Comparison of ENCODE assay signal across 19 cellular contexts in the genomic region with DNA sequence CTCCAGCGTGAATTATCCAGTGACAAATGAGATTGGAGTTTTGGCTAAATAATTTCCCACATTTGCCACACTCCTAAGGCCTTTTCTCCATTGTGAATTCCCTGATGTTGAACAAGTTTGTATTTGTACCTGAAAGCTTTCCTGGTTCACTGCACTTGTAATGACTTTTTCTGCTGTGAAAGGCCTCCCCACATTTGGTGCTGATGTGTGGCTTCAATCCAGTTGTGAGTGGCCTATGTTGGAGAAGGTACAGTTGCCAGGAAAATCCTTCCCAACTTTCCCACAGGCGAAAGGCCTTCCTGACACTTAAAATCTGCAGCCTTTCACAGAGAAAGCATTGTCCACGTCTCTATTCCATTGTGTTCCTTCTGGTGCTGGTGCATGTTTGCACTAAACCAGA. TPM values are rescaled to one million over a fixed set of nuclear protein-coding genes. Genes with fewer than 3 reads are reported as not detected.
DNase-seq lines count a peak whose midpoint lies in the region; ATAC-seq, FAIRE-seq and TF ChIP-seq lines count a peak whose summit lies in the region.
"Had no signal": no experiment of that assay in that cellular context is flagged by ENCODE, and none has a peak within 500 bp of the region (broad histone marks: within the 10 kb centered on the region; RNA-seq: fewer than 3 reads in every experiment).

No MANE protein-coding gene starts in this region.

- BruUV-seq in PC-3 (replicated peaks; lab: Mats Ljungman, UMichigan): no TSS peak
- BruUV-seq in mammary epithelial cell (replicated peaks; lab: Mats Ljungman, UMichigan): no TSS peak

- H4K20me1 ChIP-seq in PC-3 (ENCODE audit: low read length) (no peaks in the 10 kb centered on the region), mammary epithelial cell (ENCODE audit: insufficient read depth, low read length) (no peaks in the 10 kb centered on the region), keratinocyte (ENCODE audit: control insufficient read depth, extremely low read depth, insufficient read depth, low read length) (no peaks in the 10 kb centered on the region), GM23248 (ENCODE audit: insufficient read depth) (no peaks in the 10 kb centered on the region)

- in situ Hi-C loops in mammary epithelial cell (cut with MboI; ENCODE audit: low sequenced_read_pairs in 2 of 2): no loop called here
- in situ Hi-C loops in GM23248 (cut with MboI): no loop called here

- no peaks in the 10 kb centered on the region for H3K9me3 ChIP-seq in PC-3 (ENCODE audit: low read length)
- H3K9me3 ChIP-seq in mammary epithelial cell (replicated peaks; ENCODE audit: insufficient read depth, low read length): no peaks in the 10 kb centered on the region
- H3K9me3 ChIP-seq in keratinocyte (ENCODE audit: control insufficient read depth, low read depth, low read length): no peaks in the 10 kb centered on the region
- H3K9me3 ChIP-seq in GM23248 (ENCODE audit: low read depth): no peaks in the 10 kb centered on the region
- H3K9me3 ChIP-seq: BE2C had no signal

- H3K4me3 ChIP-seq in PC-3 (ENCODE audit: low read length): no peak overlapping the region
- no peak overlapping the region for H3K4me3 ChIP-seq in mammary epithelial cell (replicated peaks in 1 of 3; ENCODE audit: insufficient read depth in 1 of 3, low read depth in 2 of 3, low read length in 3 of 3)
- H3K4me3 ChIP-seq in keratinocyte (ENCODE audit: control insufficient read depth in 2 of 3, extremely low read depth in 1 of 3, insufficient read depth in 2 of 3, low read depth in 1 of 3, low read length in 3 of 3): no peak overlapping the region
- H3K4me3 ChIP-seq in GM23248: no peak overlapping the region
- H3K4me3 ChIP-seq: A549 had no signal

- 27% methylated on average over 3 of the region's 3 CpGs for WGBS in mammary epithelial cell (ENCODE audit: low coverage, missing lambda C conversion rate)
- WGBS in GM23248 (ENCODE audit: low coverage in 1 of 2, low lambda C conversion rate in 2 of 2, missing lambda C conversion rate in 2 of 2), 2 experiments: 66% methylated on average over 3 of the region's 3 CpGs

- peaks cover 3% of the 10 kb centered on the region for H3F3A ChIP-seq in PC-3 (ENCODE audit: low read length, unreplicated experiment)
- no peaks in the 10 kb centered on the region for H3F3A ChIP-seq in GM23248 (ENCODE audit: insufficient read depth)

- H3K4me2 ChIP-seq in PC-3 (ENCODE audit: low read length) (no peak overlapping the region), mammary epithelial cell (ENCODE audit: insufficient read depth, low read depth, low read length) (no peak overlapping the region), keratinocyte (ENCODE audit: control insufficient read depth, extremely low read depth, insufficient read depth, low read depth, low read length) (no peak overlapping the region), GM23248 (ENCODE audit: unreplicated experiment) (no peak overlapping the region)
- H3K4me2 ChIP-seq: A549 had no signal

- peaks cover 19% of the 10 kb centered on the region for H3K4me1 ChIP-seq in PC-3 (ENCODE audit: insufficient read depth, low read length)
- H3K4me1 ChIP-seq in mammary epithelial cell (ENCODE audit: insufficient read depth, low read length): peaks cover 24% of the 10 kb centered on the region
- peaks cover 26% of the 10 kb centered on the region for H3K4me1 ChIP-seq in keratinocyte (ENCODE audit: control insufficient read depth, extremely low read depth, insufficient read depth, low read length)
- no peaks in the 10 kb centered on the region for H3K4me1 ChIP-seq in GM23248 (ENCODE audit: insufficient read depth)
- H3K4me1 ChIP-seq: BE2C had no signal

- H3K9ac ChIP-seq in PC-3 (ENCODE audit: low read length) (peak overlapping the region; percentile 23; the same call in 1 of the 2 replicates), mammary epithelial cell (ENCODE audit: insufficient read depth, low read length) (no peak overlapping the region), keratinocyte (ENCODE audit: control insufficient read depth, extremely low read depth, insufficient read depth, low read length) (no peak overlapping the region), GM23248 (no peak overlapping the region)

- DNase-seq in PC-3 (no peak), mammary epithelial cell (no peak), keratinocyte (ENCODE audit: low read depth, low spot score) (no peak), renal cortical epithelial cell (ENCODE audit: low read depth) (peak; percentile 82), mucosa of gallbladder (ENCODE audit: low spot score) (no peak), GM23248 (no peak)
- DNase-seq: BE2C; CD8-positive, alpha-beta T cell; COR-L47; DMS153; DMS79 treated with DMSO at 0.1 percent for 48 hours; EL; H9 had no signal

- no peaks in the 10 kb centered on the region for H3K36me3 ChIP-seq in PC-3 (ENCODE audit: low read depth, low read length)
- H3K36me3 ChIP-seq in mammary epithelial cell (ENCODE audit: insufficient read depth, low read length): no peaks in the 10 kb centered on the region
- H3K36me3 ChIP-seq in keratinocyte (ENCODE audit: control insufficient read depth in 2 of 2, extremely low read depth in 1 of 2, insufficient read depth in 2 of 2, low read length in 2 of 2): no peaks in the 10 kb centered on the region
- no peaks in the 10 kb centered on the region for H3K36me3 ChIP-seq in GM23248 (ENCODE audit: low read depth)
- H3K36me3 ChIP-seq: BE2C had no signal

- CTCF ChIA-PET in PC-3 (lab: Charles Lee) (no interaction called here), mammary epithelial cell (lab: Charles Lee; ENCODE audit: low non-redundant PET) (interaction anchor here (0.6 kb wide), 1 partner anchor 21 kb away, joined by 4 read pairs; no protein-coding TSS in a partner anchor)

- POLR2A ChIA-PET in PC-3 (lab: Charles Lee; ENCODE audit: unreplicated experiment): no interaction called here

- ATAC-seq in PC-3: no peak
- no peak for ATAC-seq in GM19035 (IDR thresholded peaks at IDR 0.05; ENCODE audit: unreplicated experiment)
- ATAC-seq: A549; CD8-positive, alpha-beta T cell had no signal

- no peaks in the 10 kb centered on the region for H3K79me2 ChIP-seq in PC-3 (ENCODE audit: low read length)
- H3K79me2 ChIP-seq in mammary epithelial cell (ENCODE audit: insufficient read depth, low read length): no peaks in the 10 kb centered on the region
- H3K79me2 ChIP-seq in keratinocyte (ENCODE audit: control insufficient read depth, insufficient read depth, low read length): no peaks in the 10 kb centered on the region
- no peaks in the 10 kb centered on the region for H3K79me2 ChIP-seq in GM23248 (ENCODE audit: insufficient read depth)

- H3K27ac ChIP-seq in PC-3 (ENCODE audit: low read length): peak overlapping the region; percentile 96
- peak overlapping the region; percentile 23 for H3K27ac ChIP-seq in mammary epithelial cell (ENCODE audit: insufficient read depth, low read depth, low read length)
- H3K27ac ChIP-seq in keratinocyte (ENCODE audit: control insufficient read depth, insufficient read depth, low read length): peak overlapping the region; percentile 77
- no peak overlapping the region for H3K27ac ChIP-seq in GM23248

- FAIRE-seq in keratinocyte (lab: Jason Lieb, UNC): no peak
- FAIRE-seq: A549, D721Med, G401.6, GM12891, HTR-8/SVneo had no signal

- intact Hi-C loops in PC-3 (cut with micrococcal nuclease): no loop called here
- intact Hi-C loops in mammary epithelial cell (cut with micrococcal nuclease): no loop called here

- H3K9me2 ChIP-seq in PC-3 (replicated peaks; ENCODE audit: low read length): no peaks in the 10 kb centered on the region
- H3K9me2 ChIP-seq in GM23248 (ENCODE audit: insufficient read depth): no peaks in the 10 kb centered on the region

- H3K27me3 ChIP-seq in PC-3 (ENCODE audit: low read length) (no peaks in the 10 kb centered on the region), mammary epithelial cell (ENCODE audit: insufficient read depth, low read length) (no peaks in the 10 kb centered on the region), keratinocyte (ENCODE audit: control insufficient read depth, extremely low read depth, insufficient read depth, low read length) (no peaks in the 10 kb centered on the region), GM23248 (replicated peaks; ENCODE audit: insufficient read depth) (0 out of 2 replicates have a peak, but pooled peaks cover 8% of the 10 kb centered on the region)
- H3K27me3 ChIP-seq: BE2C had no signal

- dilution Hi-C loops in mammary epithelial cell (cut with HindIII; ENCODE audit: low sequenced_read_pairs): no loop called here
- dilution Hi-C loops in keratinocyte (cut with MboI; ENCODE audit: extremely low pct_ligation_motif_present, low sequenced_read_pairs): no loop called here

- H2AFZ ChIP-seq in PC-3 (ENCODE audit: low read length) (no peak overlapping the region), mammary epithelial cell (ENCODE audit: low read depth, low read length) (peak overlapping the region; percentile 75), keratinocyte (ENCODE audit: control insufficient read depth, low read length) (peak overlapping the region; percentile 11), GM23248 (no peak overlapping the region)

- TF ChIP-seq CTCF in PC-3 (conservative IDR thresholded peaks at IDR 0.05; ENCODE audit: low read depth, low read length): no peak
- no peak for TF ChIP-seq CTCF in mammary epithelial cell (conservative IDR thresholded peaks at IDR 0.05 in 1 of 2, IDR thresholded peaks at IDR 0.05 in 1 of 2; ENCODE audit: extremely low read depth in 1 of 2, insufficient read depth in 1 of 2, low read depth in 1 of 2, low read length in 2 of 2)
- no peak for TF ChIP-seq CTCF in keratinocyte (optimal IDR thresholded peaks at IDR 0.05 in 1 of 3, IDR thresholded peaks at IDR 0.05 in 1 of 3, conservative IDR thresholded peaks at IDR 0.05 in 1 of 3; ENCODE audit: extremely low read depth in 1 of 3, insufficient read depth in 2 of 3, low read length in 3 of 3)

- H3K9me1 ChIP-seq in keratinocyte (ENCODE audit: control insufficient read depth, extremely low read depth, insufficient read depth, low read length): no peaks in the 10 kb centered on the region

RNA-seq across cellular contexts. Expression of a gene that starts 17.3 kb away (rescaled TPM):
- total RNA-seq in PC-3 (2014; rRNA removed) (32.3 and 33.5 TPM in 2 replicates), mammary epithelial cell (1 to 10 TPM in 1 of 2 donors, under 1 TPM in 1; 0.24 to 1.2 TPM), renal cortical epithelial cell (8.7 and 105 TPM in 2 replicates), mucosa of gallbladder (37.2 TPM)
- polyA plus RNA-seq in mammary epithelial cell (0.06 TPM), keratinocyte (0.21 to 0.75 TPM (median 0.45 TPM) in 3 replicates), GM23248 (2016; fragmentation: Nextera tagmentation; extraction: Ambion mirVana) (not detected in 2 replicates)
- polyA minus RNA-seq in mammary epithelial cell (not detected), keratinocyte (1.6 to 1.8 TPM in 2 of 3 replicates, not detected in the other)
- polyA plus RNA-seq in keratinocyte (2011; ENCODE audit: low read depth): 45.4 TPM
- polyA plus RNA-seq in keratinocyte (2011; cell fraction: cytosol; rRNA removed): 0.12 and 0.39 TPM in 2 replicates
- 0.34 TPM in 1 of 2 replicates, not detected in the other for polyA plus RNA-seq in keratinocyte (2011; cell fraction: nucleus; rRNA removed)
- polyA plus RNA-seq in keratinocyte (2012; ENCODE audit: low replicate concordance): 0.34 and 27.5 TPM in 2 replicates
- polyA minus RNA-seq in keratinocyte (2011; cell fraction: cytosol; rRNA and poly(A)+ RNA removed): not detected
- 1.1 and 1.9 TPM in 2 replicates for polyA minus RNA-seq in keratinocyte (2011; cell fraction: nucleus; rRNA and poly(A)+ RNA removed)
- not detected in 2 replicates for total RNA-seq in GM23248 (2014; rRNA removed; shearing (Covaris generic))

Comparison
In these comparisons a context has a peak if more than half of its experiments do, and no peak if none do; other contexts are left out.
1. H2AFZ ChIP-seq: peak in mammary epithelial cell (single experiment) and keratinocyte (single experiment); none in PC-3 (single experiment) and GM23248 (single experiment).